Comparison of ENCODE assay signal across 8 cellular contexts in genomic region chr15:45648521-45649200, GRCh38. TPM values are rescaled to one million over a fixed set of nuclear protein-coding genes. Genes with fewer than 3 reads are reported as not detected.
DNase-seq lines count a peak whose midpoint lies in the region; ATAC-seq, FAIRE-seq and TF ChIP-seq lines count a peak whose summit lies in the region.

No MANE protein-coding gene starts in this region.

- ATAC-seq in GM19467 (IDR thresholded peaks at IDR 0.05; ENCODE audit: unreplicated experiment) (no peak), HG03097 (IDR thresholded peaks at IDR 0.05; ENCODE audit: low FRiP score, unreplicated experiment) (no peak)

- no peaks in the 10 kb centered on the region for H3K9me3 ChIP-seq in testis

- no peaks in the 10 kb centered on the region for H3K27me3 Mint-ChIP-seq in activated T-helper 1 cell treated with anti-CD3 and anti-CD28 coated beads, Interleukin-12 subunit alpha, Interleukin-12 subunit beta, Interleukin-2, Interleukin-4 antibody, amounts not matched to agents 30 ng/mL and 10 ng/mL and 1 ng/mL, durations not matched to agents 14 hours and 24 hours and 36 hours (ENCODE audit: insufficient read depth)

- H3K4me3 ChIP-seq in kidney epithelial cell (ENCODE audit: low read depth, low read length), result no peak overlapping the region
- no peak overlapping the region for H3K4me3 ChIP-seq in testis

- no peaks in the 10 kb centered on the region for H3K9me3 Mint-ChIP-seq in activated T-helper 1 cell treated with anti-CD3 and anti-CD28 coated beads, Interleukin-12 subunit alpha, Interleukin-12 subunit beta, Interleukin-2, Interleukin-4 antibody, amounts not matched to agents 30 ng/mL and 10 ng/mL and 1 ng/mL, durations not matched to agents 14 hours and 24 hours and 36 hours

- peak; percentile 98 for FAIRE-seq in H54 (lab: Jason Lieb, UNC)

- TF ChIP-seq POLR2A in H54 (IDR thresholded peaks at IDR 0.05; ENCODE audit: low read depth, low read length), result no peak
- TF ChIP-seq POLR2A in testis (IDR thresholded peaks at IDR 0.05), result no peak

- no peaks in the 10 kb centered on the region for H3K4me1 ChIP-seq in testis

- WGBS in testis, 2 donors, result 87 to 94% methylated on average over 4 of the region's 4 CpGs

- H3K27ac ChIP-seq in testis, result no peak overlapping the region

- intact Hi-C loops in activated T-helper 1 cell treated with anti-CD3 and anti-CD28 coated beads, Interleukin-12 subunit alpha, Interleukin-12 subunit beta, Interleukin-2, Interleukin-4 antibody, amounts not matched to agents 30 ng/mL and 10 ng/mL and 1 ng/mL, durations not matched to agents 14 hours and 24 hours and 36 hours (cut with micrococcal nuclease), result no loop called here
- intact Hi-C loops in testis (cut with DNase I; ENCODE audit: low total_unique reads), result no loop called here

- peak overlapping the region; percentile 27 for H3K27ac Mint-ChIP-seq in activated T-helper 1 cell treated with anti-CD3 and anti-CD28 coated beads, Interleukin-12 subunit alpha, Interleukin-12 subunit beta, Interleukin-2, Interleukin-4 antibody, amounts not matched to agents 30 ng/mL and 10 ng/mL and 1 ng/mL, durations not matched to agents 14 hours and 24 hours and 36 hours

- TF ChIP-seq CTCF in kidney epithelial cell (IDR thresholded peaks at IDR 0.05; ENCODE audit: insufficient read depth, low read length, poor library complexity, severe bottlenecking), result no peak
- TF ChIP-seq CTCF in testis (IDR thresholded peaks at IDR 0.05), result no peak

- H3K36me3 Mint-ChIP-seq in activated T-helper 1 cell treated with anti-CD3 and anti-CD28 coated beads, Interleukin-12 subunit alpha, Interleukin-12 subunit beta, Interleukin-2, Interleukin-4 antibody, amounts not matched to agents 30 ng/mL and 10 ng/mL and 1 ng/mL, durations not matched to agents 14 hours and 24 hours and 36 hours (ENCODE audit: low read depth), result peaks cover 35% of the 10 kb centered on the region

- in situ Hi-C loops in ACHN (cut with HindIII; ENCODE audit: low pct_ligation_motif_present, low pct_unique_long_range_greater_than_20kb, low sequenced_read_pairs), result no loop called here

- no peaks in the 10 kb centered on the region for H3K36me3 ChIP-seq in kidney epithelial cell (ENCODE audit: control insufficient read depth, insufficient read depth, low read length)
- no peaks in the 10 kb centered on the region for H3K36me3 ChIP-seq in testis (ENCODE audit: low read depth, missing control alignments)

- H3K4me1 Mint-ChIP-seq in activated T-helper 1 cell treated with anti-CD3 and anti-CD28 coated beads, Interleukin-12 subunit alpha, Interleukin-12 subunit beta, Interleukin-2, Interleukin-4 antibody, amounts not matched to agents 30 ng/mL and 10 ng/mL and 1 ng/mL, durations not matched to agents 14 hours and 24 hours and 36 hours (ENCODE audit: low read depth), result peaks cover 59% of the 10 kb centered on the region

- DNase-seq in ACHN (peak; percentile 78), H54 (ENCODE audit: insufficient read length, low spot score) (peak; percentile 64), kidney epithelial cell (ENCODE audit: low read depth) (peak; percentile 87), amygdala (lab: John Stamatoyannopoulos, UW) (no peak), testis (no peak)
- DNase-seq in activated T-helper 1 cell treated with anti-CD3 and anti-CD28 coated beads, Interleukin-12 subunit alpha, Interleukin-12 subunit beta, Interleukin-2, Interleukin-4 antibody, amounts not matched to agents 30 ng/mL and 10 ng/mL and 1 ng/mL, durations not matched to agents 14 hours and 24 hours and 36 hours (ENCODE audit: low spot score), result no peak

- no peak overlapping the region for H3K4me3 Mint-ChIP-seq in activated T-helper 1 cell treated with anti-CD3 and anti-CD28 coated beads, Interleukin-12 subunit alpha, Interleukin-12 subunit beta, Interleukin-2, Interleukin-4 antibody, amounts not matched to agents 30 ng/mL and 10 ng/mL and 1 ng/mL, durations not matched to agents 14 hours and 24 hours and 36 hours

- H3K27me3 ChIP-seq in kidney epithelial cell (ENCODE audit: control insufficient read depth, insufficient read depth, low read length), result no peaks in the 10 kb centered on the region
- no peaks in the 10 kb centered on the region for H3K27me3 ChIP-seq in testis

RNA-seq across cellular contexts. Expression of gene SQOR, which starts 13.8 kb away (rescaled TPM):
- 96.0 and 100 TPM in 2 replicates for total RNA-seq in activated T-helper 1 cell treated with anti-CD3 and anti-CD28 coated beads, Interleukin-12 subunit alpha, Interleukin-12 subunit beta, Interleukin-2, Interleukin-4 antibody, amounts not matched to agents 30 ng/mL and 10 ng/mL and 1 ng/mL, durations not matched to agents 14 hours and 24 hours and 36 hours
- total RNA-seq in kidney epithelial cell, result 46.2 and 47.9 TPM in 2 replicates
- 1 to 10 TPM; 8.1 to 9.1 TPM for total RNA-seq in testis
- polyA plus RNA-seq in testis (ENCODE audit: insufficient read depth, low read depth, low replicate concordance), result 18.2 TPM

Comparison
In these comparisons a context has a peak if more than half of its experiments do, and no peak if none do; other contexts are left out.
1. DNase-seq: peak in ACHN (single experiment), H54 (single experiment) and kidney epithelial cell (single experiment); none in activated T-helper 1 cell treated with anti-CD3 and anti-CD28 coated beads, Interleukin-12 subunit alpha, Interleukin-12 subunit beta, Interleukin-2, Interleukin-4 antibody, amounts not matched to agents 30 ng/mL and 10 ng/mL and 1 ng/mL, durations not matched to agents 14 hours and 24 hours and 36 hours (single experiment), amygdala (0 of 56) and testis (single experiment).